Comparison of ENCODE assay signal across 8 cellular contexts in genomic region chr19:48613852-48614435, GRCh38.
DNase-seq lines count a peak whose midpoint lies in the region; ATAC-seq and TF ChIP-seq lines count a peak whose summit lies in the region.

No MANE protein-coding gene starts in this region.

- H3K36me3 ChIP-seq in WERI-Rb-1, result peaks cover 47% of the 10 kb centered on the region
- H3K36me3 ChIP-seq in iPS-18a (ENCODE audit: control insufficient read depth, low read depth, low read length), result peaks cover 28% of the 10 kb centered on the region

- no peak overlapping the region for H3K4me3 ChIP-seq in WERI-Rb-1 (ENCODE audit: low read depth, low read length)
- H3K4me3 ChIP-seq in iPS-18a (ENCODE audit: low read length), result peak overlapping the region; percentile 40

- peak; percentile 0 for ATAC-seq in stimulated activated naive CD8-positive, alpha-beta T cell treated with anti-CD3 and anti-CD28 coated beads, Interleukin-15, amount 100 ng/mL, for 72 hours
- ATAC-seq in GM18907 (IDR thresholded peaks at IDR 0.05; ENCODE audit: unreplicated experiment) (no peak), HG02623 (IDR thresholded peaks at IDR 0.05; ENCODE audit: unreplicated experiment) (no peak)

- peaks cover 49% of the 10 kb centered on the region for H3K4me1 Mint-ChIP-seq in stimulated activated naive CD8-positive, alpha-beta T cell treated with anti-CD3 and anti-CD28 coated beads, Interleukin-15, amount 100 ng/mL, for 72 hours

- peak overlapping the region in 1 of 2 donors; percentile 6 for H3K4me3 Mint-ChIP-seq in stimulated activated naive CD8-positive, alpha-beta T cell treated with anti-CD3 and anti-CD28 coated beads, Interleukin-15, amount 100 ng/mL, for 72 hours

- no peak for TF ChIP-seq CTCF in WERI-Rb-1 (IDR thresholded peaks at IDR 0.05; ENCODE audit: low read depth, low read length)

- H3K9me3 ChIP-seq in WERI-Rb-1 (ENCODE audit: severe bottlenecking), result no peaks in the 10 kb centered on the region
- H3K9me3 ChIP-seq in iPS-18a (ENCODE audit: control insufficient read depth, low read depth, low read length), result no peaks in the 10 kb centered on the region

- H3K27ac Mint-ChIP-seq in stimulated activated naive CD8-positive, alpha-beta T cell treated with anti-CD3 and anti-CD28 coated beads, Interleukin-15, amount 100 ng/mL, for 72 hours, result peak overlapping the region; percentile 25 to 95

- peak; percentile 80 for DNase-seq in activated CD8-positive, alpha-beta memory T cell treated with anti-CD3 and anti-CD28 coated beads, Interleukin-2, amount 50 U/mL, for 48 hours
- DNase-seq in activated CD8-positive, alpha-beta memory T cell treated with anti-CD3 and anti-CD28 coated beads, Interleukin-2, amount 50 U/mL, for 4 hours, result no peak
- DNase-seq in WERI-Rb-1, result no peak
- DNase-seq in stimulated activated naive CD8-positive, alpha-beta T cell treated with anti-CD3 and anti-CD28 coated beads, Interleukin-15, amount 100 ng/mL, for 72 hours, result no peak
- no peak for DNase-seq in NCI-H187 (lab: John Stamatoyannopoulos, UW)

- H3K9ac ChIP-seq in iPS-18a (ENCODE audit: low read length), result peak overlapping the region; percentile 64

- no peaks in the 10 kb centered on the region for H3K27me3 ChIP-seq in WERI-Rb-1 (ENCODE audit: insufficient read depth, low read depth, severe bottlenecking)
- H3K27me3 ChIP-seq in iPS-18a (ENCODE audit: control insufficient read depth, insufficient read depth, low read length), result no peaks in the 10 kb centered on the region

- H3K27ac ChIP-seq in WERI-Rb-1, result peak overlapping the region; percentile 29; the same call in 1 of the 2 replicates
- H3K27ac ChIP-seq in iPS-18a (ENCODE audit: low read length), result peak overlapping the region; percentile 71

- H3K9me3 Mint-ChIP-seq in stimulated activated naive CD8-positive, alpha-beta T cell treated with anti-CD3 and anti-CD28 coated beads, Interleukin-15, amount 100 ng/mL, for 72 hours, result no peaks in the 10 kb centered on the region

- H3K27me3 Mint-ChIP-seq in stimulated activated naive CD8-positive, alpha-beta T cell treated with anti-CD3 and anti-CD28 coated beads, Interleukin-15, amount 100 ng/mL, for 72 hours, result no peaks in the 10 kb centered on the region

- peaks cover 21% of the 10 kb centered on the region for H3K4me1 ChIP-seq in iPS-18a (ENCODE audit: control insufficient read depth, low read depth, low read length)
